Comparison of ENCODE assay signal across 9 cellular contexts in the genomic region with DNA sequence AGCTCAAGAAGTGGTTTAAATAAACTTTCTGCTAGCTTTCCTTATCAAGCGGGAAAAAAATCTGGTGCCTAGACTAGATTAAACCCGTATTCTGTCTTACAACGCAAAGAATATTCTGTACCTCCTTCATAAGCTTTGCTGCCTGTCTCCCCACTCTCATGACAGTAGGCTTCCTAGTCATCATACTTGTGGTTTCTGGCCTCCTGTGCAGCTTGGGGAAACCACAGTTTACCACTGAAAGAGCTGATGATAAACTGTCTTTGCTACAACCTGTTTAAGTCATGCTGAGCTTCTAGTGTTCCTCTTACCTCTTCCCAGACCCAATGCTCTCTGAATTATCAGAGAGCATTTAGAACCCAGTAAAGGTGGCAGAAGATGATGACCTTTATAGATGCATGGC. TPM values are rescaled to one million over a fixed set of nuclear protein-coding genes. Genes with fewer than 3 reads are reported as not detected.
DNase-seq lines count a peak whose midpoint lies in the region; ATAC-seq and TF ChIP-seq lines count a peak whose summit lies in the region.
"Had no signal": no experiment of that assay in that cellular context is flagged by ENCODE, and none has a peak within 500 bp of the region (broad histone marks: within the 10 kb centered on the region; RNA-seq: fewer than 3 reads in every experiment).

No MANE protein-coding gene starts in this region.

- ATAC-seq in GM21825 (IDR thresholded peaks at IDR 0.05; ENCODE audit: unreplicated experiment) = peak; percentile 93

- H3K27me3 ChIP-seq in osteoblast (ENCODE audit: insufficient read depth, low read length) = no peaks in the 10 kb centered on the region
- H3K27me3 ChIP-seq in suprapubic skin = peaks cover 3% of the 10 kb centered on the region

- peaks cover 15% of the 10 kb centered on the region for H3K4me1 ChIP-seq in osteoblast (ENCODE audit: insufficient read depth, low read length)
- peaks cover 18% of the 10 kb centered on the region for H3K4me1 ChIP-seq in suprapubic skin

- H3K9me3 ChIP-seq in osteoblast (ENCODE audit: low read depth, low read length) (no peaks in the 10 kb centered on the region), suprapubic skin (no peaks in the 10 kb centered on the region)

- H3K4me2 ChIP-seq in osteoblast (ENCODE audit: insufficient read depth, low read length) = no peak overlapping the region

- no peak overlapping the region for H3K27ac ChIP-seq in osteoblast (ENCODE audit: low read depth, low read length)
- no peak overlapping the region for H3K27ac ChIP-seq in suprapubic skin
- H3K27ac ChIP-seq: HL-60 had no signal

- H4K20me1 ChIP-seq in osteoblast (ENCODE audit: insufficient read depth, low read length) = no peaks in the 10 kb centered on the region

- no peak for TF ChIP-seq EP300 in suprapubic skin (IDR thresholded peaks at IDR 0.05)

- 66% methylated on average over 3 of the region's 3 CpGs for WGBS in suprapubic skin

- no peak overlapping the region for H3K4me3 ChIP-seq in NB4 (ENCODE audit: low read depth, low read length)
- no peak overlapping the region for H3K4me3 ChIP-seq in osteoblast (ENCODE audit: insufficient read depth, low read length)
- H3K4me3 ChIP-seq in suprapubic skin = no peak overlapping the region

- no peaks in the 10 kb centered on the region for H3K79me2 ChIP-seq in osteoblast (ENCODE audit: insufficient read depth, low read length)

- TF ChIP-seq POLR2A in NB4 (IDR thresholded peaks at IDR 0.05; ENCODE audit: extremely low read depth, insufficient read length) = no peak
- TF ChIP-seq POLR2A in suprapubic skin (IDR thresholded peaks at IDR 0.05) = no peak

- H2AFZ ChIP-seq in osteoblast (ENCODE audit: low read length) = no peak overlapping the region

- H3K36me3 ChIP-seq in osteoblast (ENCODE audit: insufficient read depth, low read length) (peaks cover 13% of the 10 kb centered on the region), suprapubic skin (peaks cover 10% of the 10 kb centered on the region)

- peak; percentile 45 for DNase-seq in GM10266 (ENCODE audit: extremely low spot score)
- DNase-seq in NB4 (ENCODE audit: low read depth) = peak; percentile 52
- peak; percentile 43 for DNase-seq in central memory CD4-positive, alpha-beta T cell
- DNase-seq in stimulated activated naive CD4-positive, alpha-beta T cell (lab: John Stamatoyannopoulos, UW) = peak in 4 of 6 experiments; percentile 8 to 60 (median 52)
- DNase-seq in osteoblast (ENCODE audit: insufficient read length, low spot score, missing footprints) = no peak
- DNase-seq in NCI-H2029 treated with DMSO at 0.1 percent for 48 hours (lab: John Stamatoyannopoulos, UW) = no peak
- no peak for DNase-seq in suprapubic skin (ENCODE audit: low spot score in 2 of 2)

- TF ChIP-seq CTCF in GM10266 (IDR thresholded peaks at IDR 0.05; ENCODE audit: control insufficient read depth, insufficient read depth, low read depth, missing control alignments) (no peak), NB4 (IDR thresholded peaks at IDR 0.05; ENCODE audit: low read depth, low read length) (no peak), osteoblast (IDR thresholded peaks at IDR 0.05; ENCODE audit: extremely low read depth, low read depth, low read length) (no peak), suprapubic skin (IDR thresholded peaks at IDR 0.05) (no peak)

RNA-seq across cellular contexts. Expression of a gene that starts 55.0 kb away (rescaled TPM):
- total RNA-seq in osteoblast (0.88 and 1.4 TPM in 2 replicates), suprapubic skin (10 to 100 TPM; 10.2 to 27.9 (median 17.8) TPM)

Comparison
In these comparisons a context has a peak if more than half of its experiments do, and no peak if none do; other contexts are left out.
1. DNase-seq: peak in GM10266 (single experiment), NB4 (single experiment), central memory CD4-positive, alpha-beta T cell (single experiment) and stimulated activated naive CD4-positive, alpha-beta T cell (4 of 6); none in osteoblast (single experiment), NCI-H2029 treated with DMSO at 0.1 percent for 48 hours (single experiment) and suprapubic skin (0 of 2).